ENCODE assay signal across 8 cellular contexts in genomic region chr17:42050360-42051012, GRCh38. TPM values are rescaled to one million over a fixed set of nuclear protein-coding genes. Genes with fewer than 3 reads are reported as not detected.
DNase-seq lines count a peak whose midpoint lies in the region; ATAC-seq and TF ChIP-seq lines count a peak whose summit lies in the region.

C17orf113 (minus strand) TSS chr17:42050601; CDS start chr17:42043376, 7,225 bp downstream.

- ATAC-seq in HG02884 (IDR thresholded peaks at IDR 0.05; ENCODE audit: unreplicated experiment) (no peak), GM18502 (IDR thresholded peaks at IDR 0.05; ENCODE audit: poor library complexity, unreplicated experiment) (no peak)

- WGBS in SK-N-SH (ENCODE audit: low lambda C conversion rate), result 7% methylated on average over 14 of the region's 67 CpGs

- H3K36me3 ChIP-seq in SK-N-SH (replicated peaks in 1 of 2; ENCODE audit: control insufficient read depth in 1 of 2, insufficient read depth in 2 of 2, low read length in 1 of 2), result no peaks in the 10 kb centered on the region

- TF ChIP-seq CTCF in SK-N-SH (IDR thresholded peaks at IDR 0.05), result peak; percentile 27; the same call in 1 of the 2 replicates

- POLR2A ChIA-PET in SK-N-SH (lab: Yijun Ruan, JAX), result interaction anchor here (0.6 kb wide), 1 partner anchor 462 kb away, joined by 3 read pairs; no protein-coding TSS in a partner anchor

- peaks cover 0 to 8% of the 10 kb centered on the region in 2 experiments; a peak in 1 of 4 replicates for H3K4me1 ChIP-seq in SK-N-SH (ENCODE audit: control insufficient read depth in 1 of 2, insufficient read depth in 2 of 2, low read depth in 1 of 2, low read length in 1 of 2)

- H3K4me3 ChIP-seq in SK-N-SH (ENCODE audit: low read depth in 2 of 2, low read length in 1 of 2), result peak within 1 kb of the TSS; percentile 57 to 60

- peak; percentile 33; the same call in 1 of the 2 replicates for TF ChIP-seq RAD21 in SK-N-SH (IDR thresholded peaks at IDR 0.05; ENCODE audit: low read length)

- no peaks in the 10 kb centered on the region for H3F3A ChIP-seq in SK-N-SH (replicated peaks; ENCODE audit: insufficient read depth)

- peak within 1 kb of the TSS; percentile 39; the same call in 1 of the 2 replicates for H3K9ac ChIP-seq in SK-N-SH

- peak within 1 kb of the TSS; percentile 87 for H3K4me2 ChIP-seq in SK-N-SH

- H3K9me3 ChIP-seq in SK-N-SH, result no peaks in the 10 kb centered on the region

- H2AFZ ChIP-seq in SK-N-SH (ENCODE audit: low read depth), result peak within 1 kb of the TSS; percentile 89

- no peaks in the 10 kb centered on the region for H3K79me2 ChIP-seq in SK-N-SH (ENCODE audit: insufficient read depth)

- CTCF ChIA-PET in SK-N-SH (lab: Yijun Ruan, JAX), result interaction anchor here (0.7 to 3.7 kb wide), 14 partner anchors 10 to 131 kb away, joined by 3 to 15 read pairs (median 5); partner anchors contain the start of gene NKIRAS2

- peaks cover 15% of the 10 kb centered on the region for H3K27me3 ChIP-seq in SK-N-SH (ENCODE audit: insufficient read depth)

- H3K27ac ChIP-seq in SK-N-SH (ENCODE audit: low read depth in 2 of 2, low read length in 1 of 2), result no peak within 1 kb of the TSS

- DNase-seq in DMS114 treated with DMSO at 0.1 percent for 48 hours (lab: John Stamatoyannopoulos, UW; ENCODE audit: unreplicated experiment), result peak; percentile 27
- DNase-seq in HPDE6-E6E7 (ENCODE audit: extremely low spot score), result peak; percentile 62
- peak; percentile 94 for DNase-seq in SK-N-SH
- DNase-seq in anterior cingulate cortex (lab: John Stamatoyannopoulos, UW), result peak in 44 of 58 donors; percentile 4 to 68 (median 28)
- peak; percentile 13 to 41 for DNase-seq in hippocampal formation (lab: John Stamatoyannopoulos, UW)
- peak; percentile 71 for DNase-seq in retina

- H4K20me1 ChIP-seq in SK-N-SH (ENCODE audit: insufficient read depth), result no peaks in the 10 kb centered on the region

- H3K9me2 ChIP-seq in SK-N-SH, result no peaks in the 10 kb centered on the region

- no peak for TF ChIP-seq EP300 in SK-N-SH (IDR thresholded peaks at IDR 0.05; ENCODE audit: borderline replicate concordance in 1 of 2, low read depth in 1 of 2, low read length in 1 of 2)

TF ChIP-seq in SK-N-SH, 30 proteins besides CTCF, POLR2A, EP300 and RAD21:
- TF ChIP-seq YY1 (IDR thresholded peaks at IDR 0.05; ENCODE audit: low read depth) (peak; percentile 76), SMC3 (IDR thresholded peaks at IDR 0.05; ENCODE audit: low read depth, low read length) (0 out of 2 replicates have a peak, but pooled peaks have one; percentile 11), TAF1 (IDR thresholded peaks at IDR 0.05; ENCODE audit: borderline replicate concordance, low read depth, low read length) (peak; percentile 74; the same call in 1 of the 2 replicates), NFIC (IDR thresholded peaks at IDR 0.05; ENCODE audit: borderline replicate concordance) (no peak), MXI1 (IDR thresholded peaks at IDR 0.05; ENCODE audit: low read depth, low read length) (peak; percentile 46; the same call in 1 of the 2 replicates), MEF2A (IDR thresholded peaks at IDR 0.05; ENCODE audit: borderline replicate concordance, low read depth) (no peak), ELF1 (IDR thresholded peaks at IDR 0.05) (no peak)

RNA-seq across cellular contexts. Expression of gene C17orf113, which starts in this region (rescaled TPM):
- 0.44 and 0.52 TPM in 2 replicates for polyA plus RNA-seq in SK-N-SH (2012; rRNA removed)
- 0.19 and 0.45 TPM in 2 replicates for polyA plus RNA-seq in SK-N-SH (2012; cell fraction: cytosol; rRNA removed)
- polyA plus RNA-seq in SK-N-SH (2012; cell fraction: nucleus; rRNA removed), result 0.83 and 0.94 TPM in 2 replicates

Comparison
In these comparisons a context has a peak if more than half of its experiments do, and no peak if none do; other contexts are left out.
1. Peak in DNase-seq, H3K4me3 ChIP-seq, H3K9ac ChIP-seq and H3K4me2 ChIP-seq in SK-N-SH; RNA of the gene not detected or under 1 TPM.
2. DNase-seq: peak in every context shown above with its lines; median percentile 94 in SK-N-SH; 71 in retina; 62 in HPDE6-E6E7; 28 in anterior cingulate cortex; 27 in DMS114 treated with DMSO at 0.1 percent for 48 hours; 27 in hippocampal formation.